ENCODE assay signal across 9 cellular contexts in the genomic region with DNA sequence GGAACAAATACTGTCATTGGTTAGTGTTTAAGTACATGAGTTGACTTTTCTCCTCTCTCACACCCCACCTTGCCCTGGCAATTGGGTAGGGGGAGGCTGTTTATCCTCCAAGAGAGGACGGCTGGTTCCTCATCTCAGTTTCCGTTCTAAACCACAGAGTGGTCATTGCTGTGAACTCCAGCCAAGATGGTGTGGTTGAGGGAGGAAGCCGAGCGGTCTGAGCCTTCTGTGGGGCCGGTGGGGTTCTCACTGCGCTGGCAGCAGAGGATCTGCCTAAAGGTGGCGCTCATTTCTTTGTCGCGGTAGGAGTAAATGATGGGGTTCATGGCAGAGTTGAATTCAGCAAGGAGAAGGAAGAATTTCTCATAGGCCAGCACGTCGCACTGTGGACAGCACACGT.
DNase-seq lines count a peak whose midpoint lies in the region; ATAC-seq and TF ChIP-seq lines count a peak whose summit lies in the region.
"Had no signal": no experiment of that assay in that cellular context is flagged by ENCODE, and none has a peak within 500 bp of the region (broad histone marks: within the 10 kb centered on the region; RNA-seq: fewer than 3 reads in every experiment).

No MANE protein-coding gene starts in this region.

- H3K79me2 ChIP-seq in DND-41 (ENCODE audit: insufficient read depth, low read length), result no peaks in the 10 kb centered on the region

- no peak overlapping the region for H3K9ac ChIP-seq in DND-41 (ENCODE audit: low read depth, low read length)
- H3K9ac ChIP-seq: BLaER1 treated with 17β-estradiol and CSF1 and Interleukin-3, amounts not matched to agents 10 nM and 100 nM had no signal

- no peaks in the 10 kb centered on the region for H3K4me1 Mint-ChIP-seq in stimulated activated effector memory CD8-positive, alpha-beta T cell treated with anti-CD3 and anti-CD28 coated beads, Interleukin-12 subunit alpha, Interleukin-12 subunit beta, amount 100 ng/mL, for 72 hours

- no peak overlapping the region for H3K27ac Mint-ChIP-seq in stimulated activated effector memory CD8-positive, alpha-beta T cell treated with anti-CD3 and anti-CD28 coated beads, Interleukin-12 subunit alpha, Interleukin-12 subunit beta, amount 100 ng/mL, for 72 hours

- H3K27ac ChIP-seq in DND-41 (ENCODE audit: low read length), result no peak overlapping the region
- H3K27ac ChIP-seq: BLaER1 treated with 17β-estradiol and CSF1 and Interleukin-3, amounts not matched to agents 10 nM and 100 nM had no signal

- peak; percentile 30 for TF ChIP-seq CTCF in DND-41 (IDR thresholded peaks at IDR 0.05; ENCODE audit: borderline replicate concordance, extremely low read depth, low read length, poor library complexity, severe bottlenecking)

- no peaks in the 10 kb centered on the region for H3K9me3 ChIP-seq in DND-41 (ENCODE audit: insufficient read depth, low read length, severe bottlenecking)
- H3K9me3 ChIP-seq: BLaER1 treated with 17β-estradiol and CSF1 and Interleukin-3, amounts not matched to agents 10 nM and 100 nM had no signal

- H3K36me3 Mint-ChIP-seq in stimulated activated effector memory CD8-positive, alpha-beta T cell treated with anti-CD3 and anti-CD28 coated beads, Interleukin-12 subunit alpha, Interleukin-12 subunit beta, amount 100 ng/mL, for 72 hours, result no peaks in the 10 kb centered on the region

- no peaks in the 10 kb centered on the region for H3K27me3 ChIP-seq in DND-41 (ENCODE audit: insufficient read depth, low read length, poor library complexity)

- no peaks in the 10 kb centered on the region for H3K4me1 ChIP-seq in DND-41 (ENCODE audit: insufficient read depth, low read length)

- no peak overlapping the region for H2AFZ ChIP-seq in DND-41 (ENCODE audit: low read depth, low read length)

- no peaks in the 10 kb centered on the region for H4K20me1 ChIP-seq in DND-41 (ENCODE audit: insufficient read depth, low read length)
- H4K20me1 ChIP-seq: BLaER1 treated with 17β-estradiol and CSF1 and Interleukin-3, amounts not matched to agents 10 nM and 100 nM had no signal

- no peak for ATAC-seq in DND-41 (ENCODE audit: insufficient read depth, low read depth)
- peak; percentile 86 for ATAC-seq in GM21515 (IDR thresholded peaks at IDR 0.05; ENCODE audit: unreplicated experiment)
- ATAC-seq in stimulated activated effector memory CD8-positive, alpha-beta T cell treated with anti-CD3 and anti-CD28 coated beads, Interleukin-12 subunit alpha, Interleukin-12 subunit beta, amount 100 ng/mL, for 72 hours, result no peak
- no peak for ATAC-seq in esophagus mucosa

- H3K36me3 ChIP-seq in DND-41 (ENCODE audit: insufficient read depth, low read length), result no peaks in the 10 kb centered on the region
- H3K36me3 ChIP-seq: BLaER1 treated with 17β-estradiol and CSF1 and Interleukin-3, amounts not matched to agents 10 nM and 100 nM had no signal

- H3K4me3 Mint-ChIP-seq in stimulated activated effector memory CD8-positive, alpha-beta T cell treated with anti-CD3 and anti-CD28 coated beads, Interleukin-12 subunit alpha, Interleukin-12 subunit beta, amount 100 ng/mL, for 72 hours, result no peak overlapping the region

- DNase-seq in DND-41 (no peak), MV-4-11 (lab: John Stamatoyannopoulos, UW) (peak; percentile 99), hypothalamus (lab: John Stamatoyannopoulos, UW) (peak in 30 of 51 donors; percentile 2 to 56 (median 26)), NCI-H2107 (lab: John Stamatoyannopoulos, UW) (no peak), SK-N-DZ (ENCODE audit: low spot score) (no peak)
- no peak for DNase-seq in stimulated activated effector memory CD8-positive, alpha-beta T cell treated with anti-CD3 and anti-CD28 coated beads, Interleukin-12 subunit alpha, Interleukin-12 subunit beta, amount 100 ng/mL, for 72 hours (ENCODE audit: low spot score in 2 of 2)

- H3K4me3 ChIP-seq in DND-41 (ENCODE audit: low read depth in 1 of 2, low read length in 2 of 2), result no peak overlapping the region
- H3K4me3 ChIP-seq: BLaER1 treated with 17β-estradiol and CSF1 and Interleukin-3, amounts not matched to agents 10 nM and 100 nM had no signal

- H3K4me2 ChIP-seq in DND-41 (ENCODE audit: insufficient read depth, low read length), result no peak overlapping the region

- no peaks in the 10 kb centered on the region for H3K9me3 Mint-ChIP-seq in stimulated activated effector memory CD8-positive, alpha-beta T cell treated with anti-CD3 and anti-CD28 coated beads, Interleukin-12 subunit alpha, Interleukin-12 subunit beta, amount 100 ng/mL, for 72 hours

Comparison
In these comparisons a context has a peak if more than half of its experiments do, and no peak if none do; other contexts are left out.
1. DNase-seq: peak in MV-4-11 (single experiment) and hypothalamus (30 of 51); none in DND-41 (single experiment), stimulated activated effector memory CD8-positive, alpha-beta T cell treated with anti-CD3 and anti-CD28 coated beads, Interleukin-12 subunit alpha, Interleukin-12 subunit beta, amount 100 ng/mL, for 72 hours (0 of 2), NCI-H2107 (single experiment) and SK-N-DZ (single experiment).